In the genomic region with DNA sequence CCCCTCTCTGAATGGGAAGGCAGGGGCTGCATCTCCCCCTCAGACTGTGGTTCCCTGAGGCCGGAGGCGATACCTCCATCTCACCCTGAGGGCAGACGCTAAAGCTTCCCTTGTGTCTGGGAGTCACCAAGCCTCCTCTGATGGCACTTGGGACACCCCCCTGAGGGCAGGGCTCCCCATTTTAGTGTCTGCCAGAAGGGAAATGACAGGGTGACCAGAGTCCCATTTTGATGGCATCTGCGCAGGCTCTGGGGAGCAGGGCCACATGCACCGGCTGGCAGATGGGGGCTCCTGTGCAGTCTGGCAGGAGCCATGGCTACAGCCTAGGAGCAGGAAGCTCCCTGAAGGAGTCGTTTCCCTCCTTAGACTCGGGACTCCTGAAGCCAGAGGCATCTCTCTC, we compare ENCODE assay signal across 22 cellular contexts. TPM values are rescaled to one million over a fixed set of nuclear protein-coding genes. Genes with fewer than 3 reads are reported as not detected.
DNase-seq lines count a peak whose midpoint lies in the region; ATAC-seq and TF ChIP-seq lines count a peak whose summit lies in the region.
"Had no signal": no experiment of that assay in that cellular context is flagged by ENCODE, and none has a peak within 500 bp of the region (broad histone marks: within the 10 kb centered on the region; RNA-seq: fewer than 3 reads in every experiment).

No MANE protein-coding gene starts in this region.

- peaks cover 51% of the 10 kb centered on the region for H3K79me1 ChIP-seq in trophoblast cell (ENCODE audit: low read length)

- no peak overlapping the region for H3K4me3 Mint-ChIP-seq in endodermal cell
- H3K4me3 Mint-ChIP-seq in activated T-cell treated with anti-CD3 and anti-CD28 coated beads, Interleukin-2, amount 50 U/mL, for 4 hours = no peak overlapping the region
- H3K4me3 Mint-ChIP-seq: activated naive CD4-positive, alpha-beta T cell treated with anti-CD3 and anti-CD28 coated beads, Interleukin-2, amount 10 ng/mL, durations not matched to agents 7 days and 5 days had no signal

- peaks cover 5% of the 10 kb centered on the region for H3F3A ChIP-seq in SK-N-SH (replicated peaks; ENCODE audit: insufficient read depth)

- H3K9me3 Mint-ChIP-seq in endodermal cell = no peaks in the 10 kb centered on the region
- H3K9me3 Mint-ChIP-seq in activated T-cell treated with anti-CD3 and anti-CD28 coated beads, Interleukin-2, amount 50 U/mL, for 4 hours = no peaks in the 10 kb centered on the region
- H3K9me3 Mint-ChIP-seq: activated naive CD4-positive, alpha-beta T cell treated with anti-CD3 and anti-CD28 coated beads, Interleukin-2, amount 10 ng/mL, durations not matched to agents 7 days and 5 days had no signal

- no peak for TF ChIP-seq RAD21 in SK-N-SH (IDR thresholded peaks at IDR 0.05; ENCODE audit: low read length)

- H3K36me3 ChIP-seq in SK-N-SH (replicated peaks in 1 of 2; ENCODE audit: control insufficient read depth in 1 of 2, insufficient read depth in 2 of 2, low read length in 1 of 2) = no peaks in the 10 kb centered on the region
- no peaks in the 10 kb centered on the region for H3K36me3 ChIP-seq in endodermal cell (ENCODE audit: control insufficient read depth, insufficient read depth, low read length)
- H3K36me3 ChIP-seq in trophoblast cell (ENCODE audit: control insufficient read depth in 1 of 2, insufficient read depth in 2 of 2, low read length in 2 of 2) = no peaks in the 10 kb centered on the region
- H3K36me3 ChIP-seq: Peyer's patch had no signal

- H3K27me3 Mint-ChIP-seq in endodermal cell (ENCODE audit: insufficient read depth) = no peaks in the 10 kb centered on the region
- no peaks in the 10 kb centered on the region for H3K27me3 Mint-ChIP-seq in activated T-cell treated with anti-CD3 and anti-CD28 coated beads, Interleukin-2, amount 50 U/mL, for 4 hours (ENCODE audit: low read depth)

- H3K79me2 ChIP-seq in SK-N-SH (ENCODE audit: insufficient read depth) (peaks cover 26% of the 10 kb centered on the region), trophoblast cell (ENCODE audit: control insufficient read depth, insufficient read depth, low read length, poor library complexity) (peaks cover 16% of the 10 kb centered on the region)

- TF ChIP-seq CTCF in SK-N-SH (IDR thresholded peaks at IDR 0.05) = no peak
- no peak for TF ChIP-seq CTCF in endodermal cell (conservative IDR thresholded peaks at IDR 0.05)

- no peak overlapping the region for H3K4me3 ChIP-seq in SK-N-SH (ENCODE audit: low read depth in 2 of 2, low read length in 1 of 2)
- H3K4me3 ChIP-seq in endodermal cell (ENCODE audit: low read length) = no peak overlapping the region
- peak overlapping the region; percentile 14 for H3K4me3 ChIP-seq in trophoblast cell (ENCODE audit: low read depth, low read length)
- H3K4me3 ChIP-seq: Peyer's patch had no signal

- H3K36me3 Mint-ChIP-seq in endodermal cell (ENCODE audit: low read depth) = no peaks in the 10 kb centered on the region
- no peaks in the 10 kb centered on the region for H3K36me3 Mint-ChIP-seq in activated T-cell treated with anti-CD3 and anti-CD28 coated beads, Interleukin-2, amount 50 U/mL, for 4 hours (ENCODE audit: insufficient read depth)
- H3K36me3 Mint-ChIP-seq: activated naive CD4-positive, alpha-beta T cell treated with anti-CD3 and anti-CD28 coated beads, Interleukin-2, amount 10 ng/mL, durations not matched to agents 7 days and 5 days had no signal

- H4K20me1 ChIP-seq in SK-N-SH (ENCODE audit: insufficient read depth) = no peaks in the 10 kb centered on the region

- H2BK5ac ChIP-seq in trophoblast cell (ENCODE audit: low read depth, low read length, poor library complexity) = peak overlapping the region; percentile 28

- CTCF ChIA-PET in SK-N-SH (lab: Yijun Ruan, JAX) = interaction anchor here (0.7 to 7.2 kb wide), 10 partner anchors 8 to 69 kb away, joined by 3 to 81 read pairs (median 4); no protein-coding TSS in a partner anchor

- WGBS in SK-N-SH (ENCODE audit: low lambda C conversion rate) = 100% methylated on average over 3 of the region's 7 CpGs
- 83 to 93% methylated on average over 6 to 7 of the region's 7 CpGs for WGBS in endodermal cell (ENCODE audit: insufficient coverage in 1 of 2, insufficient read length in 1 of 2), 2 experiments
- WGBS in trophoblast cell (ENCODE audit: extremely low coverage, insufficient coverage, insufficient read length) = no CpG with 5 or more reads among the region's 7 CpGs

- peaks cover 27% of the 10 kb centered on the region for H3K4me1 Mint-ChIP-seq in endodermal cell
- H3K4me1 Mint-ChIP-seq in activated T-cell treated with anti-CD3 and anti-CD28 coated beads, Interleukin-2, amount 50 U/mL, for 4 hours (ENCODE audit: low read depth) = peaks cover 34% of the 10 kb centered on the region

- H3K4ac ChIP-seq in trophoblast cell (ENCODE audit: low read depth, low read length) = peak overlapping the region; percentile 47

- peak overlapping the region; percentile 50 for H4K8ac ChIP-seq in trophoblast cell (ENCODE audit: low read depth, low read length)

- H3K9me2 ChIP-seq in SK-N-SH = no peaks in the 10 kb centered on the region

- H3K27ac ChIP-seq in SK-N-SH (ENCODE audit: low read depth in 2 of 2, low read length in 1 of 2) = peak overlapping the region in 1 of 2 experiments; percentile 99; a peak in 3 of 4 replicates
- no peak overlapping the region for H3K27ac ChIP-seq in endodermal cell (ENCODE audit: low read depth, low read length)
- no peak overlapping the region for H3K27ac ChIP-seq in trophoblast cell (ENCODE audit: low read depth, low read length)
- H3K27ac ChIP-seq: C4-2B, KMS-11, Peyer's patch had no signal

- peak overlapping the region; percentile 97 for H2BK120ac ChIP-seq in trophoblast cell (ENCODE audit: insufficient read depth, low read length, poor library complexity)

- no peak overlapping the region for H3K23ac ChIP-seq in trophoblast cell (ENCODE audit: low read length)

- H4K12ac ChIP-seq in trophoblast cell (ENCODE audit: low read depth, low read length) = no peak overlapping the region

- H2AFZ ChIP-seq in SK-N-SH (ENCODE audit: low read depth) (no peak overlapping the region; the same call in 1 of the 2 replicates), trophoblast cell (ENCODE audit: insufficient read depth, low read length, poor library complexity) (no peak overlapping the region)

- POLR2A ChIA-PET in SK-N-SH (lab: Yijun Ruan, JAX) = no interaction called here

- peak overlapping the region; percentile 65 for H2AK5ac ChIP-seq in trophoblast cell (ENCODE audit: low read length)

- H4K91ac ChIP-seq in trophoblast cell (ENCODE audit: low read depth, low read length) = peak overlapping the region; percentile 97

- H3K9me3 ChIP-seq in SK-N-SH (no peaks in the 10 kb centered on the region), endodermal cell (ENCODE audit: control insufficient read depth, low read length) (no peaks in the 10 kb centered on the region), trophoblast cell (ENCODE audit: insufficient read depth, low read depth, low read length) (no peaks in the 10 kb centered on the region)
- H3K9me3 ChIP-seq: Peyer's patch had no signal

- peak overlapping the region; percentile 80 for H3K14ac ChIP-seq in trophoblast cell (ENCODE audit: low read length)

- peak overlapping the region; percentile 99 for H2BK12ac ChIP-seq in trophoblast cell (ENCODE audit: low read length)

- H3K9ac ChIP-seq in SK-N-SH = peak overlapping the region; percentile 38; the same call in 1 of the 2 replicates
- no peak overlapping the region for H3K9ac ChIP-seq in endodermal cell (ENCODE audit: extremely low read depth, low read length, poor library complexity, severe bottlenecking)
- no peak overlapping the region for H3K9ac ChIP-seq in trophoblast cell (ENCODE audit: low read length)
- H3K9ac ChIP-seq: KMS-11 had no signal

- no peak overlapping the region for H3K27ac Mint-ChIP-seq in endodermal cell
- H3K27ac Mint-ChIP-seq: activated naive CD4-positive, alpha-beta T cell treated with anti-CD3 and anti-CD28 coated beads, Interleukin-2, amount 10 ng/mL, durations not matched to agents 7 days and 5 days had no signal

- no peaks in the 10 kb centered on the region for H3K27me3 ChIP-seq in SK-N-SH (ENCODE audit: insufficient read depth)
- no peaks in the 10 kb centered on the region for H3K27me3 ChIP-seq in endodermal cell (ENCODE audit: control insufficient read depth, insufficient read depth, low read length, poor library complexity, severe bottlenecking)
- H3K27me3 ChIP-seq in trophoblast cell (ENCODE audit: insufficient read depth, low read length) = no peaks in the 10 kb centered on the region
- H3K27me3 ChIP-seq: Peyer's patch had no signal

- no peak overlapping the region; the same call in 1 of the 2 replicates for H3K4me2 ChIP-seq in SK-N-SH
- H3K4me2 ChIP-seq in trophoblast cell (ENCODE audit: low read length) = peak overlapping the region; percentile 2
- H3K4me2 ChIP-seq: KMS-11 had no signal

- H3K4me1 ChIP-seq in SK-N-SH (ENCODE audit: control insufficient read depth in 1 of 2, insufficient read depth in 2 of 2, low read depth in 1 of 2, low read length in 1 of 2) (peaks cover 35 to 43% of the 10 kb centered on the region in 2 experiments), endodermal cell (ENCODE audit: control insufficient read depth, insufficient read depth, low read length) (peaks cover 11% of the 10 kb centered on the region), trophoblast cell (ENCODE audit: control insufficient read depth in 1 of 2, insufficient read depth in 2 of 2, low read length in 2 of 2) (peaks cover 41 to 52% of the 10 kb centered on the region in 2 experiments)

- no peak for ATAC-seq in SK-N-SH treated with all-trans-retinoic acid at 6 μM for 48 hours
- ATAC-seq in HG02970 (IDR thresholded peaks at IDR 0.05; ENCODE audit: low FRiP score, unreplicated experiment) = no peak
- ATAC-seq in activated T-cell treated with anti-CD3 and anti-CD28 coated beads, Interleukin-2, amount 50 U/mL, for 4 hours = no peak
- ATAC-seq: left colon, right cardiac atrium had no signal

- TF ChIP-seq EP300 in SK-N-SH (IDR thresholded peaks at IDR 0.05; ENCODE audit: borderline replicate concordance in 1 of 2, low read depth in 1 of 2, low read length in 1 of 2) = no peak

- DNase-seq in SK-N-SH = no peak
- DNase-seq in endodermal cell = peak; percentile 50
- no peak for DNase-seq in trophoblast cell
- DNase-seq in activated T-cell treated with anti-CD3 and anti-CD28 coated beads, Interleukin-2, amount 50 U/mL, for 4 hours = no peak
- no peak for DNase-seq in NCI-H2081 treated with DMSO at 0.1 percent for 48 hours (lab: John Stamatoyannopoulos, UW)
- DNase-seq in hippocampal formation (lab: John Stamatoyannopoulos, UW) = no peak
- DNase-seq: activated CD4-positive, alpha-beta T cell treated with anti-CD3 and anti-CD28 coated beads, Interleukin-2, amount 50 U/mL, for 1 hour; activated naive CD4-positive, alpha-beta T cell treated with anti-CD3 and anti-CD28 coated beads, Interleukin-2, amount 10 ng/mL, durations not matched to agents 7 days and 5 days; activated T-cell treated with anti-CD3 and anti-CD28 coated beads for 4 hours; left colon; NCI-H1092; NCI-H2107; NCI-H774; right cardiac atrium; stimulated activated CD4-positive, alpha-beta T cell treated with anti-CD3 and anti-CD28 coated beads, Interleukin-4, amount 100 ng/mL, for 1 hour had no signal

- peak overlapping the region; percentile 40 for H3K18ac ChIP-seq in trophoblast cell (ENCODE audit: low read length)

RNA-seq across cellular contexts. Expression of a gene that starts 1.7 kb away (rescaled TPM):
- polyA plus RNA-seq in SK-N-SH (2012; rRNA removed) = 27.3 and 31.4 TPM in 2 replicates
- polyA plus RNA-seq in SK-N-SH (2012; cell fraction: cytosol; rRNA removed) = 27.2 and 29.0 TPM in 2 replicates
- 13.3 and 23.8 TPM in 2 replicates for polyA plus RNA-seq in SK-N-SH (2012; cell fraction: nucleus; rRNA removed)
- 1 to 10 TPM in 1 of 2 donors, under 1 TPM in 1; 0.92 to 3.1 TPM for total RNA-seq in endodermal cell
- not detected for polyA plus RNA-seq in endodermal cell (2013, experiment 1 of 2)
- not detected for polyA plus RNA-seq in endodermal cell (2013, experiment 2 of 2)
- 6.5 and 6.7 TPM in 2 replicates for polyA plus RNA-seq in trophoblast cell (2013)
- 1 to 10 TPM in 1 of 3 donors, under 1 TPM in 2; 0.40 to 1.2 (median 0.76) TPM for total RNA-seq in activated T-cell treated with anti-CD3 and anti-CD28 coated beads, Interleukin-2, amount 50 U/mL, for 4 hours
- total RNA-seq: Peyer's patch had no signal

RNA-seq across cellular contexts. Expression of a gene that starts 14.9 kb away (rescaled TPM):
- 11.8 and 13.1 TPM in 2 replicates for polyA plus RNA-seq in SK-N-SH (2012; rRNA removed)
- 7.1 and 10.2 TPM in 2 replicates for polyA plus RNA-seq in SK-N-SH (2012; cell fraction: cytosol; rRNA removed)
- 5.7 and 6.0 TPM in 2 replicates for polyA plus RNA-seq in SK-N-SH (2012; cell fraction: nucleus; rRNA removed)
- total RNA-seq in endodermal cell = not detected
- 0.46 TPM for polyA plus RNA-seq in endodermal cell (2013, experiment 1 of 2)
- polyA plus RNA-seq in endodermal cell (2013, experiment 2 of 2) = 0.58 TPM
- polyA plus RNA-seq in trophoblast cell (2013) = 29.8 and 31.8 TPM in 2 replicates
- total RNA-seq in activated T-cell treated with anti-CD3 and anti-CD28 coated beads, Interleukin-2, amount 50 U/mL, for 4 hours = not detected
- total RNA-seq: left colon, Peyer's patch had no signal

RNA-seq across cellular contexts. Expression of a gene that starts 18.4 kb away (rescaled TPM):
- polyA plus RNA-seq in SK-N-SH (2012; rRNA removed) = 24.6 and 25.4 TPM in 2 replicates
- polyA plus RNA-seq in SK-N-SH (2012; cell fraction: cytosol; rRNA removed) = 19.7 and 25.3 TPM in 2 replicates
- 8.0 and 9.0 TPM in 2 replicates for polyA plus RNA-seq in SK-N-SH (2012; cell fraction: nucleus; rRNA removed)
- total RNA-seq in endodermal cell = 1 to 10 TPM; 4.9 to 6.2 TPM
- 24.8 TPM for polyA plus RNA-seq in endodermal cell (2013, experiment 1 of 2)
- polyA plus RNA-seq in endodermal cell (2013, experiment 2 of 2) = 24.1 TPM
- 154 and 165 TPM in 2 replicates for polyA plus RNA-seq in trophoblast cell (2013)
- total RNA-seq in activated T-cell treated with anti-CD3 and anti-CD28 coated beads, Interleukin-2, amount 50 U/mL, for 4 hours = 10 to 100 TPM; 19.6 to 40.3 (median 21.7) TPM

RNA-seq across cellular contexts. Expression of a gene that starts 23.3 kb away (rescaled TPM):
- polyA plus RNA-seq in SK-N-SH (2012; rRNA removed) = 0.15 TPM in 1 of 2 replicates, not detected in the other
- 0.12 TPM in 1 of 2 replicates, not detected in the other for polyA plus RNA-seq in SK-N-SH (2012; cell fraction: cytosol; rRNA removed)
- not detected in 2 replicates for polyA plus RNA-seq in SK-N-SH (2012; cell fraction: nucleus; rRNA removed)
- total RNA-seq in endodermal cell = not detected
- polyA plus RNA-seq in endodermal cell (2013, experiment 1 of 2) = not detected
- polyA plus RNA-seq in endodermal cell (2013, experiment 2 of 2) = not detected
- polyA plus RNA-seq in trophoblast cell (2013) = 0.37 and 0.40 TPM in 2 replicates
- total RNA-seq in activated T-cell treated with anti-CD3 and anti-CD28 coated beads, Interleukin-2, amount 50 U/mL, for 4 hours = 1 to 10 TPM in 1 of 3 donors, under 1 TPM in 2; 0.74 to 2.5 (median 0.95) TPM
- total RNA-seq: dermis microvascular lymphatic vessel endothelial cell, H7, left colon, Peyer's patch, right cardiac atrium had no signal
- polyA plus RNA-seq: right cardiac atrium had no signal

RNA-seq across cellular contexts. Expression of a gene that starts 28.2 kb away (rescaled TPM):
- 844 and 895 TPM in 2 replicates for polyA plus RNA-seq in SK-N-SH (2012; rRNA removed)
- 725 and 778 TPM in 2 replicates for polyA plus RNA-seq in SK-N-SH (2012; cell fraction: cytosol; rRNA removed)
- polyA plus RNA-seq in SK-N-SH (2012; cell fraction: nucleus; rRNA removed) = 349 and 492 TPM in 2 replicates
- total RNA-seq in endodermal cell = 1 to 10 TPM; 3.7 to 7.5 TPM
- polyA plus RNA-seq in endodermal cell (2013, experiment 1 of 2) = 25.5 TPM
- 34.9 TPM for polyA plus RNA-seq in endodermal cell (2013, experiment 2 of 2)
- polyA plus RNA-seq in trophoblast cell (2013) = 120 and 129 TPM in 2 replicates
- total RNA-seq in activated T-cell treated with anti-CD3 and anti-CD28 coated beads, Interleukin-2, amount 50 U/mL, for 4 hours = 100 to 1,000 TPM; 133 to 188 (median 134) TPM
